17 cellular contexts compared by ENCODE assay signal in genomic region chr21:15768045-15768601, GRCh38. TPM values are rescaled to one million over a fixed set of nuclear protein-coding genes. Genes with fewer than 3 reads are reported as not detected.
A peak's percentile ranks its signal among the peaks of the same experiment; 100 is the strongest.
DNase-seq lines count a peak whose midpoint lies in the region; ATAC-seq, FAIRE-seq and TF ChIP-seq lines count a peak whose summit lies in the region.
"Had no signal": no experiment of that assay in that cellular context is flagged by ENCODE, and none has a peak within 500 bp of the region (broad histone marks: within the 10 kb centered on the region; RNA-seq: fewer than 3 reads in every experiment).

No MANE protein-coding gene starts in this region.

- H3K79me2 ChIP-seq in keratinocyte (ENCODE audit: control insufficient read depth, insufficient read depth, low read length) = peaks cover 7% of the 10 kb centered on the region

- H3K9ac ChIP-seq in adipocyte (ENCODE audit: low read length) (peak overlapping the region; percentile 66), keratinocyte (ENCODE audit: control insufficient read depth, extremely low read depth, insufficient read depth, low read length) (no peak overlapping the region)
- H3K9ac ChIP-seq: KMS-11 had no signal

- H3K4me2 ChIP-seq in keratinocyte (ENCODE audit: control insufficient read depth, extremely low read depth, insufficient read depth, low read depth, low read length) = no peak overlapping the region
- H3K4me2 ChIP-seq: A549, KMS-11, PC-9 had no signal

- H3K9me3 ChIP-seq in HEK293 (ENCODE audit: control insufficient read depth, insufficient read depth, low read depth, low read length) (no peaks in the 10 kb centered on the region), adipocyte (ENCODE audit: control insufficient read depth, low read length) (no peaks in the 10 kb centered on the region), keratinocyte (ENCODE audit: control insufficient read depth, low read depth, low read length) (no peaks in the 10 kb centered on the region)
- H3K9me3 ChIP-seq: A549 had no signal

- no peak for TF ChIP-seq CTCF in HEK293 (tag by site-specific recombination; IDR thresholded peaks at IDR 0.05)
- no peak for TF ChIP-seq CTCF in keratinocyte (optimal IDR thresholded peaks at IDR 0.05 in 1 of 3, IDR thresholded peaks at IDR 0.05 in 1 of 3, conservative IDR thresholded peaks at IDR 0.05 in 1 of 3; ENCODE audit: extremely low read depth in 1 of 3, insufficient read depth in 2 of 3, low read length in 3 of 3)

- TF ChIP-seq POLR2A in erythroblast (IDR thresholded peaks at IDR 0.05; ENCODE audit: low read length) = no peak

- H3K27ac ChIP-seq in HEK293 (ENCODE audit: extremely low read depth, low read depth, low read length) = no peak overlapping the region
- no peak overlapping the region for H3K27ac ChIP-seq in keratinocyte (ENCODE audit: control insufficient read depth, insufficient read depth, low read length)
- H3K27ac ChIP-seq: A549, KMS-11, PC-9 had no signal

- dilution Hi-C loops in keratinocyte (cut with MboI; ENCODE audit: extremely low pct_ligation_motif_present, low sequenced_read_pairs) = no loop called here

- no peaks in the 10 kb centered on the region for H3K9me1 ChIP-seq in keratinocyte (ENCODE audit: control insufficient read depth, extremely low read depth, insufficient read depth, low read length)

- no peaks in the 10 kb centered on the region for H4K20me1 ChIP-seq in keratinocyte (ENCODE audit: control insufficient read depth, extremely low read depth, insufficient read depth, low read length)

- DNase-seq in EL = peak; percentile 15
- DNase-seq in adipocyte (ENCODE audit: low read depth) = no peak
- DNase-seq in keratinocyte (ENCODE audit: low read depth, low spot score) = no peak
- no peak for DNase-seq in NCI-H526 treated with DMSO at 0.1 percent for 48 hours (lab: John Stamatoyannopoulos, UW)
- no peak for DNase-seq in RKO (ENCODE audit: low spot score)
- no peak for DNase-seq in erythroblast (lab: John Stamatoyannopoulos, UW)
- DNase-seq: CD4-positive, alpha-beta T cell; NCI-H1417 treated with DMSO at 0.1 percent for 48 hours; NCI-H1930; NCI-H226; NCI-H524 treated with DMSO at 0.1 percent for 48 hours; PC-9 had no signal

- H3K4me1 ChIP-seq in HEK293 (ENCODE audit: control insufficient read depth, insufficient read depth, low read length) (peaks cover 21% of the 10 kb centered on the region), adipocyte (ENCODE audit: control insufficient read depth, insufficient read depth, low read length) (peaks cover 35% of the 10 kb centered on the region), keratinocyte (ENCODE audit: control insufficient read depth, extremely low read depth, insufficient read depth, low read length) (peaks cover 17% of the 10 kb centered on the region)

- ATAC-seq in HG03342 (IDR thresholded peaks at IDR 0.05; ENCODE audit: unreplicated experiment) = no peak
- ATAC-seq: A549, HCT116 had no signal

- H3K27me3 ChIP-seq in adipocyte (replicated peaks; ENCODE audit: control insufficient read depth, insufficient read depth, low read length) (no peaks in the 10 kb centered on the region), keratinocyte (ENCODE audit: control insufficient read depth, extremely low read depth, insufficient read depth, low read length) (no peaks in the 10 kb centered on the region)

- no peak overlapping the region for H3K4me3 ChIP-seq in HEK293 (ENCODE audit: low read depth, low read length)
- peak overlapping the region; percentile 39 for H3K4me3 ChIP-seq in adipocyte (ENCODE audit: low read length)
- no peak overlapping the region for H3K4me3 ChIP-seq in keratinocyte (ENCODE audit: control insufficient read depth in 2 of 3, extremely low read depth in 1 of 3, insufficient read depth in 2 of 3, low read depth in 1 of 3, low read length in 3 of 3)
- H3K4me3 ChIP-seq: A549, PC-9 had no signal

- CTCF ChIA-PET in HEK293 (lab: Yijun Ruan, JAX) = no interaction called here

- no peaks in the 10 kb centered on the region for H3K36me3 ChIP-seq in HEK293 (ENCODE audit: control insufficient read depth in 2 of 2, insufficient read depth in 1 of 2, low read length in 2 of 2)
- H3K36me3 ChIP-seq in adipocyte (ENCODE audit: control insufficient read depth, insufficient read depth, low read length, severe bottlenecking) = peaks cover 7% of the 10 kb centered on the region
- H3K36me3 ChIP-seq in keratinocyte (ENCODE audit: control insufficient read depth in 2 of 2, extremely low read depth in 1 of 2, insufficient read depth in 2 of 2, low read length in 2 of 2) = no peaks in the 10 kb centered on the region

- peak; percentile 20 for FAIRE-seq in keratinocyte (lab: Jason Lieb, UNC)
- FAIRE-seq: A549 had no signal

- no peak overlapping the region for H2AFZ ChIP-seq in keratinocyte (ENCODE audit: control insufficient read depth, low read length)
- H2AFZ ChIP-seq: PC-9 had no signal

- POLR2A ChIA-PET in HEK293 (lab: Yijun Ruan, JAX) = no interaction called here

TF ChIP-seq in HEK293, 187 proteins besides CTCF, POLR2A, EP300 and RAD21 (continues in another document):
- TF ChIP-seq ZNF248 (tag by site-specific recombination; IDR thresholded peaks at IDR 0.05) (no peak), ZNF837 (tag by site-specific recombination; IDR thresholded peaks at IDR 0.05) (no peak), ZNF26 (tag by site-specific recombination; IDR thresholded peaks at IDR 0.05) (no peak), BCL11B (tag by site-specific recombination; IDR thresholded peaks at IDR 0.05; ENCODE audit: low read depth) (0 out of 2 replicates have a peak, but pooled peaks have one; percentile 30), FEZF1 (tag by site-specific recombination; IDR thresholded peaks at IDR 0.05) (no peak), ZNF629 (tag by site-specific recombination; IDR thresholded peaks at IDR 0.05) (peak; percentile 34; the same call in 1 of the 2 replicates), PRDM6 (tag by site-specific recombination; IDR thresholded peaks at IDR 0.05) (peak; percentile 70), TSHZ1 (tag by site-specific recombination; IDR thresholded peaks at IDR 0.05; ENCODE audit: borderline replicate concordance) (peak; percentile 51; the same call in 1 of the 2 replicates), REPIN1 (tag by site-specific recombination; IDR thresholded peaks at IDR 0.05; ENCODE audit: low read depth) (no peak)

RNA-seq across cellular contexts. Expression of gene USP25, which starts 38.3 kb away (rescaled TPM):
- 14.4 to 17.8 TPM (median 16.0 TPM) in 3 replicates for polyA plus RNA-seq in keratinocyte
- polyA plus RNA-seq in keratinocyte (2011; ENCODE audit: low read depth) = 22.7 TPM
- polyA plus RNA-seq in keratinocyte (2011; cell fraction: cytosol; rRNA removed) = 12.7 and 22.4 TPM in 2 replicates
- polyA plus RNA-seq in keratinocyte (2011; cell fraction: nucleus; rRNA removed) = 14.7 and 18.1 TPM in 2 replicates
- 14.3 and 14.5 TPM in 2 replicates for polyA plus RNA-seq in keratinocyte (2012; ENCODE audit: low replicate concordance)
- polyA minus RNA-seq in keratinocyte = 8.4 to 55.9 TPM (median 40.1 TPM) in 3 replicates
- 20.5 TPM for polyA minus RNA-seq in keratinocyte (2011; cell fraction: cytosol; rRNA and poly(A)+ RNA removed)
- polyA minus RNA-seq in keratinocyte (2011; cell fraction: nucleus; rRNA and poly(A)+ RNA removed) = 31.8 and 65.9 TPM in 2 replicates
